Comparison of ENCODE assay signal across 11 cellular contexts in genomic region chr3:42149537-42150426, GRCh38. TPM values are rescaled to one million over a fixed set of nuclear protein-coding genes. Genes with fewer than 3 reads are reported as not detected.
DNase-seq lines count a peak whose midpoint lies in the region; ATAC-seq, FAIRE-seq and TF ChIP-seq lines count a peak whose summit lies in the region.
"Had no signal": no experiment of that assay in that cellular context is flagged by ENCODE, and none has a peak within 500 bp of the region (broad histone marks: within the 10 kb centered on the region; RNA-seq: fewer than 3 reads in every experiment).

No MANE protein-coding gene starts in this region.

- peaks cover 44 to 59% of the 10 kb centered on the region in 2 donors for H3K4me1 Mint-ChIP-seq in natural killer cell
- H3K4me1 Mint-ChIP-seq in natural killer cell treated with Interleukin-12 subunit alpha and Interleukin-12 subunit beta and Interleukin-15 and Interleukin-18, amount 100 ng/mL, for 72 hours (ENCODE audit: low read depth in 2 of 2) = peaks cover 30 to 37% of the 10 kb centered on the region in 2 donors
- peaks cover 20% of the 10 kb centered on the region for H3K4me1 Mint-ChIP-seq in activated T-cell treated with anti-CD3 and anti-CD28 coated beads, Interleukin-2, amount 50 U/mL, for 72 hours (ENCODE audit: low read depth)

- H3K36me3 Mint-ChIP-seq in natural killer cell = no peaks in the 10 kb centered on the region
- no peaks in the 10 kb centered on the region for H3K36me3 Mint-ChIP-seq in natural killer cell treated with Interleukin-12 subunit alpha and Interleukin-12 subunit beta and Interleukin-15 and Interleukin-18, amount 100 ng/mL, for 72 hours
- no peaks in the 10 kb centered on the region for H3K36me3 Mint-ChIP-seq in activated T-cell treated with anti-CD3 and anti-CD28 coated beads, Interleukin-2, amount 50 U/mL, for 72 hours (ENCODE audit: insufficient read depth in 2 of 2)

- no peak overlapping the region for H3K9ac ChIP-seq in colonic mucosa (ENCODE audit: low read depth in 2 of 2, low read length in 2 of 2)

- H3K4me3 Mint-ChIP-seq in natural killer cell = peak overlapping the region; percentile 67
- H3K4me3 Mint-ChIP-seq in natural killer cell treated with Interleukin-12 subunit alpha and Interleukin-12 subunit beta and Interleukin-15 and Interleukin-18, amount 100 ng/mL, for 72 hours = no peak overlapping the region
- no peak overlapping the region for H3K4me3 Mint-ChIP-seq in activated T-cell treated with anti-CD3 and anti-CD28 coated beads, Interleukin-2, amount 50 U/mL, for 72 hours

- H3K9me3 ChIP-seq in colonic mucosa = no peaks in the 10 kb centered on the region
- H3K9me3 ChIP-seq in tibial artery = no peaks in the 10 kb centered on the region

- TF ChIP-seq CTCF in natural killer cell (IDR thresholded peaks at IDR 0.05) (no peak), colonic mucosa (IDR thresholded peaks at IDR 0.05) (no peak), tibial artery (IDR thresholded peaks at IDR 0.05) (no peak)

- no peaks in the 10 kb centered on the region for H3K27me3 ChIP-seq in colonic mucosa
- no peaks in the 10 kb centered on the region for H3K27me3 ChIP-seq in tibial artery

- intact Hi-C loops in natural killer cell (cut with micrococcal nuclease) = no loop called here
- intact Hi-C loops in colonic mucosa (cut with DNase I) = no loop called here
- intact Hi-C loops in tibial artery (cut with DNase I; ENCODE audit: low total_unique reads) = no loop called here

- no peaks in the 10 kb centered on the region for H3K9me3 Mint-ChIP-seq in natural killer cell
- H3K9me3 Mint-ChIP-seq in natural killer cell treated with Interleukin-12 subunit alpha and Interleukin-12 subunit beta and Interleukin-15 and Interleukin-18, amount 100 ng/mL, for 72 hours = no peaks in the 10 kb centered on the region
- no peaks in the 10 kb centered on the region for H3K9me3 Mint-ChIP-seq in activated T-cell treated with anti-CD3 and anti-CD28 coated beads, Interleukin-2, amount 50 U/mL, for 72 hours

- peak overlapping the region in 1 of 2 donors; percentile 71 for H3K27ac Mint-ChIP-seq in natural killer cell
- H3K27ac Mint-ChIP-seq in natural killer cell treated with Interleukin-12 subunit alpha and Interleukin-12 subunit beta and Interleukin-15 and Interleukin-18, amount 100 ng/mL, for 72 hours = no peak overlapping the region
- H3K27ac Mint-ChIP-seq in activated T-cell treated with anti-CD3 and anti-CD28 coated beads, Interleukin-2, amount 50 U/mL, for 72 hours = no peak overlapping the region

- H3K27ac ChIP-seq in colonic mucosa = no peak overlapping the region
- H3K27ac ChIP-seq in tibial artery = no peak overlapping the region

- H3K4me3 ChIP-seq in colonic mucosa (no peak overlapping the region), tibial artery (no peak overlapping the region)
- H3K4me3 ChIP-seq: GM12878 had no signal

- no peak for FAIRE-seq in urothelium cell line (lab: Jason Lieb, UNC)
- FAIRE-seq: GM12878, H54 had no signal

- no peaks in the 10 kb centered on the region for H3K27me3 Mint-ChIP-seq in natural killer cell (ENCODE audit: low read depth in 2 of 2)
- no peaks in the 10 kb centered on the region for H3K27me3 Mint-ChIP-seq in natural killer cell treated with Interleukin-12 subunit alpha and Interleukin-12 subunit beta and Interleukin-15 and Interleukin-18, amount 100 ng/mL, for 72 hours
- no peaks in the 10 kb centered on the region for H3K27me3 Mint-ChIP-seq in activated T-cell treated with anti-CD3 and anti-CD28 coated beads, Interleukin-2, amount 50 U/mL, for 72 hours (ENCODE audit: low read depth)

- no peak for ATAC-seq in natural killer cell
- ATAC-seq in natural killer cell treated with Interleukin-12 subunit alpha and Interleukin-12 subunit beta and Interleukin-15 and Interleukin-18, amount 100 ng/mL, for 72 hours = no peak
- no peak for ATAC-seq in activated T-cell treated with anti-CD3 and anti-CD28 coated beads, Interleukin-2, amount 50 U/mL, for 72 hours (replicated peaks in 1 of 2)
- ATAC-seq: GM12878 had no signal

- H3K4me1 ChIP-seq in colonic mucosa (peaks cover 10% of the 10 kb centered on the region), tibial artery (peaks cover 0 to 26% (median 8%) of the 10 kb centered on the region in 4 donors)

- H3K36me3 ChIP-seq in colonic mucosa (no peaks in the 10 kb centered on the region), tibial artery (no peaks in the 10 kb centered on the region)

- no peak for DNase-seq in natural killer cell
- DNase-seq in natural killer cell treated with Interleukin-12 subunit alpha and Interleukin-12 subunit beta and Interleukin-15 and Interleukin-18, amount 100 ng/mL, for 72 hours (ENCODE audit: low spot score) = no peak
- peak; percentile 93 for DNase-seq in colonic mucosa
- DNase-seq in mucosa of gallbladder (ENCODE audit: low spot score) = peak; percentile 92
- DNase-seq in urothelium cell line (ENCODE audit: low spot score) = peak; percentile 59
- no peak for DNase-seq in activated T-cell treated with anti-CD3 and anti-CD28 coated beads, Interleukin-2, amount 50 U/mL, for 72 hours
- DNase-seq in tibial artery = no peak
- no peak for DNase-seq in midbrain (lab: John Stamatoyannopoulos, UW)
- DNase-seq: NCI-H1105 treated with DMSO at 0.1 percent for 48 hours had no signal

RNA-seq across cellular contexts. Expression of gene TRAK1, which starts 58.6 kb away (rescaled TPM):
- total RNA-seq in natural killer cell = 10 to 100 TPM; 30.7 to 31.8 (median 31.8) TPM
- total RNA-seq in natural killer cell treated with Interleukin-12 subunit alpha and Interleukin-12 subunit beta and Interleukin-15 and Interleukin-18, amount 100 ng/mL, for 72 hours = 10 to 100 TPM; 32.3 to 48.0 TPM
- total RNA-seq in colonic mucosa = 10 to 100 TPM; 58.9 to 70.3 TPM
- total RNA-seq in mucosa of gallbladder = 101 TPM
- total RNA-seq in activated T-cell treated with anti-CD3 and anti-CD28 coated beads, Interleukin-2, amount 50 U/mL, for 72 hours = 10 to 100 TPM; 17.8 to 19.6 TPM

Comparison
In these comparisons a context has a peak if more than half of its experiments do, and no peak if none do; other contexts are left out.
1. DNase-seq: peak in colonic mucosa (single experiment), mucosa of gallbladder (single experiment) and urothelium cell line (single experiment); none in natural killer cell (single experiment), natural killer cell treated with Interleukin-12 subunit alpha and Interleukin-12 subunit beta and Interleukin-15 and Interleukin-18, amount 100 ng/mL, for 72 hours (single experiment), activated T-cell treated with anti-CD3 and anti-CD28 coated beads, Interleukin-2, amount 50 U/mL, for 72 hours (0 of 2), tibial artery (0 of 2) and midbrain (single experiment).